ENCODE assay signal across 16 cellular contexts in genomic region chr17:32187276-32187675, GRCh38. TPM values are rescaled to one million over a fixed set of nuclear protein-coding genes. Genes with fewer than 3 reads are reported as not detected.
DNase-seq lines count a peak whose midpoint lies in the region; ATAC-seq and TF ChIP-seq lines count a peak whose summit lies in the region.
"Had no signal": no experiment of that assay in that cellular context is flagged by ENCODE, and none has a peak within 500 bp of the region (broad histone marks: within the 10 kb centered on the region; RNA-seq: fewer than 3 reads in every experiment).

No MANE protein-coding gene starts in this region.

- no peaks in the 10 kb centered on the region; the same call in 1 of the 2 replicates for H3K9me3 ChIP-seq in AG04450 (ENCODE audit: control insufficient read depth, insufficient read depth, low read length)
- no peaks in the 10 kb centered on the region for H3K9me3 ChIP-seq in HCT116 (ENCODE audit: control insufficient read depth in 1 of 2, insufficient read depth in 1 of 2, low read depth in 1 of 2, low read length in 2 of 2)
- no peaks in the 10 kb centered on the region for H3K9me3 ChIP-seq in PC-3 (ENCODE audit: low read length)
- H3K9me3 ChIP-seq: BLaER1 had no signal

- no peak overlapping the region for H3K9ac ChIP-seq in HCT116 (ENCODE audit: low read length)
- H3K9ac ChIP-seq in PC-3 (ENCODE audit: low read length) = no peak overlapping the region
- H3K9ac ChIP-seq: BLaER1 had no signal

- H3K27me3 ChIP-seq in AG04450 (ENCODE audit: control insufficient read depth, insufficient read depth, low read length) (no peaks in the 10 kb centered on the region), HCT116 (ENCODE audit: insufficient read depth, low read length) (no peaks in the 10 kb centered on the region), PC-3 (ENCODE audit: low read length) (no peaks in the 10 kb centered on the region)
- H3K27me3 ChIP-seq: BLaER1 had no signal

- H3K36me3 ChIP-seq in HCT116 (ENCODE audit: control insufficient read depth in 1 of 2, insufficient read depth in 2 of 2, low read length in 2 of 2) (no peaks in the 10 kb centered on the region; a peak in 1 of 4 replicates), PC-3 (ENCODE audit: low read depth, low read length) (0 out of 2 replicates have a peak, but pooled peaks cover 3% of the 10 kb centered on the region)

- 0 out of 2 replicates have a peak, but pooled peaks have one; percentile 42 for ATAC-seq in HCT116
- ATAC-seq in PC-3 = peak; percentile 43
- no peak for ATAC-seq in HG02938 (IDR thresholded peaks at IDR 0.05; ENCODE audit: unreplicated experiment)
- ATAC-seq: GM23338, K562 had no signal

- H3K9me2 ChIP-seq in HCT116 (ENCODE audit: insufficient read depth) (no peaks in the 10 kb centered on the region), PC-3 (replicated peaks; ENCODE audit: low read length) (no peaks in the 10 kb centered on the region)

- CTCF ChIA-PET in AG04450 (lab: Charles Lee) (no interaction called here), HCT116 (lab: Charles Lee) (no interaction called here), PC-3 (lab: Charles Lee) (no interaction called here)

- RAD21 ChIA-PET in HCT116 (lab: Charles Lee; ENCODE audit: low non-redundant PET in 1 of 2, low total read pairs in 2 of 2, uncharacterized antibody in 2 of 2, unreplicated experiment in 2 of 2) = no interaction called here

- DNase-seq in AG04450 (ENCODE audit: low read depth, low spot score) (no peak), HCT116 (ENCODE audit: low read depth, low spot score) (no peak), PC-3 (peak; percentile 3), iris pigment epithelial cell (ENCODE audit: low read depth) (peak; percentile 53)
- DNase-seq in activated CD4-positive, alpha-beta T cell treated with anti-CD3 and anti-CD28 coated beads for 48 hours = no peak
- DNase-seq in stimulated activated CD4-positive, alpha-beta T cell treated with anti-CD3 and anti-CD28 coated beads, Interleukin-2, amount 100 ng/mL, for 48 hours = no peak
- DNase-seq: CD4-positive, alpha-beta memory T cell; DMS 273 treated with DMSO at 0.1 percent for 48 hours; DMS53; DND-41; GDM1; Karpas-422 had no signal

- H2AFZ ChIP-seq in HCT116 (ENCODE audit: low read depth, low read length, poor library complexity, severe bottlenecking) = no peak overlapping the region
- no peak overlapping the region for H2AFZ ChIP-seq in PC-3 (ENCODE audit: low read length)
- H2AFZ ChIP-seq: GM23338 had no signal

- intact Hi-C loops in HCT116 (cut with micrococcal nuclease) (no loop called here), PC-3 (cut with micrococcal nuclease) (no loop called here)

- TF ChIP-seq CTCF in AG04450 (IDR thresholded peaks at IDR 0.05; ENCODE audit: low read depth, low read length) (no peak), HCT116 (IDR thresholded peaks at IDR 0.05 in 2 of 3, conservative IDR thresholded peaks at IDR 0.05 in 1 of 3; ENCODE audit: borderline replicate concordance in 1 of 3, insufficient read depth in 1 of 3, low read depth in 2 of 3, low read length in 2 of 3) (no peak), PC-3 (conservative IDR thresholded peaks at IDR 0.05; ENCODE audit: low read depth, low read length) (no peak)

- POLR2A ChIA-PET in AG04450 (lab: Yijun Ruan, JAX) (interaction anchor here (0.6 kb wide), 1 partner anchor 39 kb away, joined by 5 read pairs; no protein-coding TSS in a partner anchor), HCT116 (lab: Charles Lee) (no interaction called here), PC-3 (lab: Charles Lee; ENCODE audit: unreplicated experiment) (no interaction called here)

- no peak overlapping the region for H3K4me3 ChIP-seq in AG04450 (ENCODE audit: low read depth, low read length)
- H3K4me3 ChIP-seq in HCT116 (replicated peaks in 1 of 2; ENCODE audit: low read depth in 1 of 2, low read length in 2 of 2) = no peak overlapping the region
- no peak overlapping the region for H3K4me3 ChIP-seq in PC-3 (ENCODE audit: low read length)
- H3K4me3 ChIP-seq: BLaER1, GM23338, K562 had no signal

- H3K4me1 ChIP-seq in HCT116 (ENCODE audit: control insufficient read depth in 1 of 2, insufficient read depth in 2 of 2, low read length in 2 of 2) = peaks cover 0 to 12% of the 10 kb centered on the region in 2 experiments; a peak in 3 of 4 replicates
- H3K4me1 ChIP-seq in PC-3 (ENCODE audit: insufficient read depth, low read length) = peaks cover 6% of the 10 kb centered on the region
- H3K4me1 ChIP-seq: BLaER1 had no signal

- no peaks in the 10 kb centered on the region for H4K20me1 ChIP-seq in HCT116 (ENCODE audit: insufficient read depth)
- no peaks in the 10 kb centered on the region for H4K20me1 ChIP-seq in PC-3 (ENCODE audit: low read length)
- H4K20me1 ChIP-seq: BLaER1 had no signal

- H3K27ac ChIP-seq in AG04450 (ENCODE audit: low read depth, low read length) = peak overlapping the region; percentile 34
- H3K27ac ChIP-seq in HCT116 (ENCODE audit: low read depth, low read length) = no peak overlapping the region
- no peak overlapping the region for H3K27ac ChIP-seq in PC-3 (ENCODE audit: low read length)
- H3K27ac ChIP-seq: BLaER1 had no signal

- no peaks in the 10 kb centered on the region for H3F3A ChIP-seq in PC-3 (ENCODE audit: low read length, unreplicated experiment)

- H3K79me2 ChIP-seq in HCT116 (ENCODE audit: insufficient read depth, low read length) (no peaks in the 10 kb centered on the region), PC-3 (ENCODE audit: low read length) (no peaks in the 10 kb centered on the region)

- TF ChIP-seq RAD21 in HCT116 (IDR thresholded peaks at IDR 0.05; ENCODE audit: low read depth) = no peak

- BruUV-seq in HCT116 (replicated peaks; lab: Mats Ljungman, UMichigan) (no TSS peak), PC-3 (replicated peaks; lab: Mats Ljungman, UMichigan) (no TSS peak)

- H3K4me2 ChIP-seq in HCT116 (ENCODE audit: low read length) (no peak overlapping the region), PC-3 (ENCODE audit: low read length) (no peak overlapping the region)
- H3K4me2 ChIP-seq: BLaER1, GM23338 had no signal

- no peak for TF ChIP-seq POLR2A in HCT116 (IDR thresholded peaks at IDR 0.05; ENCODE audit: borderline replicate concordance, extremely low read depth, insufficient read depth, insufficient read length)

TF ChIP-seq in HCT116, 20 proteins besides CTCF, POLR2A, EP300 and RAD21:
- no peak for TF ChIP-seq ZFX (IDR thresholded peaks at IDR 0.05)
- no peak for TF ChIP-seq POLR2AphosphoS5 (IDR thresholded peaks at IDR 0.05; ENCODE audit: low read depth, low read length)
- TF ChIP-seq CEBPB (IDR thresholded peaks at IDR 0.05; ENCODE audit: low read depth) = no peak
- no peak for TF ChIP-seq ATF3 (IDR thresholded peaks at IDR 0.05)
- TF ChIP-seq SIN3A (IDR thresholded peaks at IDR 0.05; ENCODE audit: low read depth) = no peak
- no peak for TF ChIP-seq TCF7L2 (IDR thresholded peaks at IDR 0.05; ENCODE audit: borderline replicate concordance, extremely low read depth, insufficient read depth, insufficient read length)
- TF ChIP-seq YY1 (IDR thresholded peaks at IDR 0.05; ENCODE audit: extremely low read depth, insufficient replicate concordance, low read depth, low read length) = no peak
- TF ChIP-seq ZNF274 (IDR thresholded peaks at IDR 0.05; ENCODE audit: low read depth, low read length) = no peak
- TF ChIP-seq EGR1 (IDR thresholded peaks at IDR 0.05; ENCODE audit: low read depth) = no peak
- no peak for TF ChIP-seq CBX3 (IDR thresholded peaks at IDR 0.05; ENCODE audit: low read depth)
- no peak for TF ChIP-seq FOSL1 (IDR thresholded peaks at IDR 0.05; ENCODE audit: low read depth)
- TF ChIP-seq MAX (IDR thresholded peaks at IDR 0.05) = no peak
- TF ChIP-seq EZH2phosphoT487 (IDR thresholded peaks at IDR 0.05; ENCODE audit: borderline replicate concordance) = no peak
- no peak for TF ChIP-seq SRF (IDR thresholded peaks at IDR 0.05; ENCODE audit: low read depth)
- TF ChIP-seq JUND (IDR thresholded peaks at IDR 0.05) = no peak
- TF ChIP-seq ZBTB33 (IDR thresholded peaks at IDR 0.05; ENCODE audit: extremely low read depth, insufficient replicate concordance, low read length) = no peak
- TF ChIP-seq ELF1 (IDR thresholded peaks at IDR 0.05; ENCODE audit: borderline replicate concordance, low read depth) = no peak
- no peak for TF ChIP-seq SP1 (IDR thresholded peaks at IDR 0.05; ENCODE audit: low read depth)

RNA-seq across cellular contexts. Expression of gene RHOT1, which starts 45.0 kb away (rescaled TPM):
- polyA plus RNA-seq in AG04450 (2011; rRNA removed) = 44.4 and 59.0 TPM in 2 replicates
- polyA minus RNA-seq in AG04450 (2011; rRNA and poly(A)+ RNA removed) = 24.5 and 48.7 TPM in 2 replicates
- total RNA-seq in HCT116 (2021; ENCODE audit: unreplicated experiment) (33.3 TPM), PC-3 (2014; rRNA removed) (20.9 and 22.3 TPM in 2 replicates)
- 16.2 and 18.5 TPM in 2 replicates for polyA plus RNA-seq in HCT116 (2012)

Comparison
In these comparisons a context has a peak if more than half of its experiments do, and no peak if none do; other contexts are left out.
1. DNase-seq: peak in PC-3 (single experiment) and iris pigment epithelial cell (single experiment); none in AG04450 (single experiment), HCT116 (single experiment), activated CD4-positive, alpha-beta T cell treated with anti-CD3 and anti-CD28 coated beads for 48 hours (single experiment) and stimulated activated CD4-positive, alpha-beta T cell treated with anti-CD3 and anti-CD28 coated beads, Interleukin-2, amount 100 ng/mL, for 48 hours (0 of 2).